Comparison of ENCODE assay signal across 24 cellular contexts in the genomic region with DNA sequence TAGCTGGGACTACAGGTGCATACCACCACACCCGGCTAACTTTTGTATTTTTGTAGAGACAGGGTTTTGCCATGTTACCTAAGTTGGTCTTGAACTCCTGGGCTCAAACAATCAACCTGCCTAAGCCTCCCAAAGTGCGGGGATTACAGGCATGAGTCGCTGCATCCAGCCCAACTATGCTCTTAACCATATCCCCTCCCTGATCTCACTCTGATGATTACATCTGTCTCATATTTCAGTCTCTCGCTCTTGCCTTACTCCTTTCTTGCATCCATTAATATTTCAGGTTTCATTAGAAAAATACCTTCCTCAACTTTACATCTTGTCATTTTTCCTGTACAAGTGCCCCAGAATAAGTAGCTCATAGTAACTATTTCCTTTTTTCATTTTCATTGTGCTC.
DNase-seq lines count a peak whose midpoint lies in the region; ATAC-seq, FAIRE-seq and TF ChIP-seq lines count a peak whose summit lies in the region.
"Had no signal": no experiment of that assay in that cellular context is flagged by ENCODE, and none has a peak within 500 bp of the region (broad histone marks: within the 10 kb centered on the region; RNA-seq: fewer than 3 reads in every experiment).

No MANE protein-coding gene starts in this region.

- peaks cover 5% of the 10 kb centered on the region for H3K9me3 Mint-ChIP-seq in astrocyte (ENCODE audit: unreplicated experiment)
- H3K9me3 Mint-ChIP-seq in CD8-positive, alpha-beta T cell, result no peaks in the 10 kb centered on the region
- H3K9me3 Mint-ChIP-seq: activated naive CD8-positive, alpha-beta T cell treated with anti-CD3 and anti-CD28 coated beads for 36 hours; nephron progenitor cell had no signal

- CTCF ChIA-PET in CD8-positive, alpha-beta T cell (lab: Charles Lee), result interaction anchor here (1.0 to 1.3 kb wide), 2 partner anchors 9 to 35 kb away, joined by 3 read pairs; no protein-coding TSS in a partner anchor

- H3K27ac ChIP-seq in astrocyte (ENCODE audit: low read depth, low read length) (no peak overlapping the region), hepatocyte (peak overlapping the region; percentile 85)
- no peak overlapping the region for H3K27ac ChIP-seq in CD8-positive, alpha-beta T cell (ENCODE audit: low read depth, low read length)
- H3K27ac ChIP-seq: right lobe of liver had no signal

- no peak for ATAC-seq in GM19023 (IDR thresholded peaks at IDR 0.05; ENCODE audit: unreplicated experiment)
- ATAC-seq in CD8-positive, alpha-beta T cell, result no peak
- ATAC-seq: effector memory CD8-positive, alpha-beta T cell; mucosa of descending colon; Panc1; right lobe of liver had no signal

- H3K27ac Mint-ChIP-seq in astrocyte (ENCODE audit: unreplicated experiment), result no peak overlapping the region
- H3K27ac Mint-ChIP-seq in CD8-positive, alpha-beta T cell, result no peak overlapping the region
- H3K27ac Mint-ChIP-seq: activated naive CD8-positive, alpha-beta T cell treated with anti-CD3 and anti-CD28 coated beads for 36 hours; CD14-positive monocyte; effector memory CD8-positive, alpha-beta T cell; nephron progenitor cell had no signal

- H3K27me3 ChIP-seq in astrocyte (ENCODE audit: insufficient read depth, low read length) (no peaks in the 10 kb centered on the region), hepatocyte (no peaks in the 10 kb centered on the region)
- no peaks in the 10 kb centered on the region for H3K27me3 ChIP-seq in CD8-positive, alpha-beta T cell (ENCODE audit: insufficient read depth, low read length)
- H3K27me3 ChIP-seq: right lobe of liver had no signal

- POLR2A ChIA-PET in CD8-positive, alpha-beta T cell (lab: Charles Lee), result no interaction called here

- no peaks in the 10 kb centered on the region for H3K36me3 ChIP-seq in astrocyte (ENCODE audit: insufficient read depth, low read length)
- no peaks in the 10 kb centered on the region for H3K36me3 ChIP-seq in hepatocyte (replicated peaks; ENCODE audit: insufficient read depth, low read depth)
- no peaks in the 10 kb centered on the region for H3K36me3 ChIP-seq in CD8-positive, alpha-beta T cell (ENCODE audit: insufficient read depth, low read length)
- H3K36me3 ChIP-seq: HAP-1, right lobe of liver had no signal

- H2AFZ ChIP-seq in astrocyte (ENCODE audit: low read depth, low read length) (no peak overlapping the region), hepatocyte (no peak overlapping the region)

- DNase-seq in Daoy (ENCODE audit: low read depth) (peak; percentile 46), HT1080 (ENCODE audit: low read depth) (peak; percentile 66), astrocyte (ENCODE audit: low read depth) (peak; percentile 57), hepatocyte (ENCODE audit: low spot score) (no peak), NCI-H526 (lab: John Stamatoyannopoulos, UW) (no peak)
- no peak for DNase-seq in CD8-positive, alpha-beta T cell
- DNase-seq: activated CD4-positive, alpha-beta T cell treated with anti-CD3 and anti-CD28 coated beads, Interleukin-2, amount 50 U/mL, for 1 hour; activated naive CD8-positive, alpha-beta T cell treated with anti-CD3 and anti-CD28 coated beads for 36 hours; effector memory CD8-positive, alpha-beta T cell; GDM1; hippocampal formation; KBM-7; mucosa of descending colon; NCI-H1694; NCI-H446; nephron progenitor cell; NK-92 treated with Interleukin-12 subunit alpha and Interleukin-12 subunit beta, amount 100 ng/mL, for 24 hours; right lobe of liver; stimulated activated CD4-positive, alpha-beta T cell treated with anti-CD3 and anti-CD28 coated beads, Interleukin-15, amount 100 ng/mL, for 24 hours had no signal

- H3K9ac ChIP-seq in astrocyte (ENCODE audit: low read length), result no peak overlapping the region

- H3K4me1 ChIP-seq in astrocyte (ENCODE audit: insufficient read depth, low read length) (peaks cover 41% of the 10 kb centered on the region), hepatocyte (ENCODE audit: insufficient read depth) (no peaks in the 10 kb centered on the region)
- no peaks in the 10 kb centered on the region for H3K4me1 ChIP-seq in CD8-positive, alpha-beta T cell (ENCODE audit: insufficient read depth, low read length)
- H3K4me1 ChIP-seq: HAP-1, right lobe of liver had no signal

- peaks cover 38% of the 10 kb centered on the region for H3K4me1 Mint-ChIP-seq in astrocyte (ENCODE audit: low read depth, unreplicated experiment)
- H3K4me1 Mint-ChIP-seq in CD8-positive, alpha-beta T cell (ENCODE audit: low read depth), result no peaks in the 10 kb centered on the region
- H3K4me1 Mint-ChIP-seq: activated naive CD8-positive, alpha-beta T cell treated with anti-CD3 and anti-CD28 coated beads for 36 hours had no signal

- no peak overlapping the region for H3K4me3 ChIP-seq in astrocyte (ENCODE audit: insufficient read depth, low read depth, low read length)
- H3K4me3 ChIP-seq in hepatocyte, result no peak overlapping the region
- no peak overlapping the region for H3K4me3 ChIP-seq in CD8-positive, alpha-beta T cell (ENCODE audit: low read depth, low read length)
- H3K4me3 ChIP-seq: HAP-1, mucosa of descending colon, right lobe of liver had no signal

- TF ChIP-seq CTCF in astrocyte (IDR thresholded peaks at IDR 0.05; ENCODE audit: insufficient read depth, low read depth, low read length) (no peak), hepatocyte (IDR thresholded peaks at IDR 0.05; ENCODE audit: poor library complexity) (no peak)
- no peak for TF ChIP-seq CTCF in CD8-positive, alpha-beta T cell (IDR thresholded peaks at IDR 0.05)

- H4K20me1 ChIP-seq in astrocyte (ENCODE audit: insufficient read depth, low read length) (no peaks in the 10 kb centered on the region), hepatocyte (ENCODE audit: insufficient read depth, poor library complexity, severe bottlenecking) (no peaks in the 10 kb centered on the region)

- intact Hi-C loops in CD8-positive, alpha-beta T cell (cut with DNase I, micrococcal nuclease), result no loop called here

- FAIRE-seq in astrocyte (lab: Jason Lieb, UNC), result no peak
- FAIRE-seq: colon had no signal

- no peaks in the 10 kb centered on the region for H3K27me3 Mint-ChIP-seq in astrocyte (ENCODE audit: low read depth, unreplicated experiment)
- no peaks in the 10 kb centered on the region for H3K27me3 Mint-ChIP-seq in CD8-positive, alpha-beta T cell (ENCODE audit: low read depth)
- H3K27me3 Mint-ChIP-seq: activated naive CD8-positive, alpha-beta T cell treated with anti-CD3 and anti-CD28 coated beads for 36 hours; effector memory CD8-positive, alpha-beta T cell had no signal

- whole genome bisulfite sequencing in hepatocyte (ENCODE audit: low lambda C conversion rate, missing lambda C conversion rate), result 79% methylated on average over 4 of the region's 4 CpGs

- no peaks in the 10 kb centered on the region for H3K9me2 ChIP-seq in hepatocyte (replicated peaks; ENCODE audit: insufficient read depth)

- H3K4me3 Mint-ChIP-seq in astrocyte (ENCODE audit: unreplicated experiment), result no peak overlapping the region
- H3K4me3 Mint-ChIP-seq in CD8-positive, alpha-beta T cell, result no peak overlapping the region
- H3K4me3 Mint-ChIP-seq: activated naive CD8-positive, alpha-beta T cell treated with anti-CD3 and anti-CD28 coated beads for 36 hours; CD14-positive monocyte; effector memory CD8-positive, alpha-beta T cell; nephron progenitor cell had no signal

- peaks cover 2% of the 10 kb centered on the region for H3K36me3 Mint-ChIP-seq in astrocyte (ENCODE audit: low read depth, unreplicated experiment)
- H3K36me3 Mint-ChIP-seq in CD8-positive, alpha-beta T cell, result no peaks in the 10 kb centered on the region
- H3K36me3 Mint-ChIP-seq: activated naive CD8-positive, alpha-beta T cell treated with anti-CD3 and anti-CD28 coated beads for 36 hours; CD14-positive monocyte had no signal

- H3K4me2 ChIP-seq in astrocyte (ENCODE audit: low read length) (no peak overlapping the region), hepatocyte (no peak overlapping the region)

- H3K9me3 ChIP-seq in astrocyte (ENCODE audit: insufficient read depth, low read depth, low read length) (no peaks in the 10 kb centered on the region), hepatocyte (ENCODE audit: low read depth) (no peaks in the 10 kb centered on the region)
- no peaks in the 10 kb centered on the region for H3K9me3 ChIP-seq in CD8-positive, alpha-beta T cell (ENCODE audit: low read length)
- H3K9me3 ChIP-seq: HAP-1, mucosa of descending colon, right lobe of liver had no signal

- no peaks in the 10 kb centered on the region for H3K79me2 ChIP-seq in astrocyte (ENCODE audit: insufficient read depth, low read length)
- no peaks in the 10 kb centered on the region for H3K79me2 ChIP-seq in hepatocyte

Comparison
In these comparisons a context has a peak if more than half of its experiments do, and no peak if none do; other contexts are left out.
1. DNase-seq: peak in Daoy (single experiment), HT1080 (single experiment) and astrocyte (single experiment); none in hepatocyte (single experiment), NCI-H526 (0 of 2) and CD8-positive, alpha-beta T cell (0 of 7).